1 cellular context compared by ENCODE assay signal in genomic region chr1:44297695-44298400, GRCh38.
TF ChIP-seq lines count a peak whose summit lies in the region.

No MANE protein-coding gene starts in this region.

TF ChIP-seq in HepG2, 621 proteins besides CTCF, POLR2A, EP300 and RAD21 (continued from another document and continues in another):
- TF ChIP-seq ZNF563 (CRISPR knock-in tag; IDR thresholded peaks at IDR 0.05): no peak
- peak; percentile 36; the same call in 1 of the 2 replicates for TF ChIP-seq JUN (CRISPR knock-in tag; IDR thresholded peaks at IDR 0.05)
- peak; percentile 69 for TF ChIP-seq PHF21A (CRISPR knock-in tag; IDR thresholded peaks at IDR 0.05)
- TF ChIP-seq FOXP1 (IDR thresholded peaks at IDR 0.05): peak; percentile 81; the same call in 1 of the 2 replicates
- TF ChIP-seq FOXP1 (CRISPR knock-in tag; IDR thresholded peaks at IDR 0.05): peak; percentile 95
- TF ChIP-seq HMGXB3 (CRISPR knock-in tag; IDR thresholded peaks at IDR 0.05; ENCODE audit: borderline replicate concordance): no peak
- no peak for TF ChIP-seq MBNL3 (CRISPR knock-in tag; conservative IDR thresholded peaks at IDR 0.05)
- TF ChIP-seq ZNF704 (CRISPR knock-in tag; IDR thresholded peaks at IDR 0.05; ENCODE audit: borderline replicate concordance): no peak
- TF ChIP-seq ZNF709 (CRISPR knock-in tag; IDR thresholded peaks at IDR 0.05): no peak
- TF ChIP-seq AHR (CRISPR knock-in tag; IDR thresholded peaks at IDR 0.05): no peak
- TF ChIP-seq HDAC1 (CRISPR knock-in tag; IDR thresholded peaks at IDR 0.05): peak; percentile 77
- TF ChIP-seq ZNF451 (CRISPR knock-in tag; IDR thresholded peaks at IDR 0.05): no peak
- no peak for TF ChIP-seq ZNF354B (CRISPR knock-in tag; IDR thresholded peaks at IDR 0.05)
- TF ChIP-seq KIAA2018 (CRISPR knock-in tag; IDR thresholded peaks at IDR 0.05; ENCODE audit: borderline replicate concordance): no peak
- TF ChIP-seq ARNTL (CRISPR knock-in tag; IDR thresholded peaks at IDR 0.05): no peak
- TF ChIP-seq, protein P1, sequence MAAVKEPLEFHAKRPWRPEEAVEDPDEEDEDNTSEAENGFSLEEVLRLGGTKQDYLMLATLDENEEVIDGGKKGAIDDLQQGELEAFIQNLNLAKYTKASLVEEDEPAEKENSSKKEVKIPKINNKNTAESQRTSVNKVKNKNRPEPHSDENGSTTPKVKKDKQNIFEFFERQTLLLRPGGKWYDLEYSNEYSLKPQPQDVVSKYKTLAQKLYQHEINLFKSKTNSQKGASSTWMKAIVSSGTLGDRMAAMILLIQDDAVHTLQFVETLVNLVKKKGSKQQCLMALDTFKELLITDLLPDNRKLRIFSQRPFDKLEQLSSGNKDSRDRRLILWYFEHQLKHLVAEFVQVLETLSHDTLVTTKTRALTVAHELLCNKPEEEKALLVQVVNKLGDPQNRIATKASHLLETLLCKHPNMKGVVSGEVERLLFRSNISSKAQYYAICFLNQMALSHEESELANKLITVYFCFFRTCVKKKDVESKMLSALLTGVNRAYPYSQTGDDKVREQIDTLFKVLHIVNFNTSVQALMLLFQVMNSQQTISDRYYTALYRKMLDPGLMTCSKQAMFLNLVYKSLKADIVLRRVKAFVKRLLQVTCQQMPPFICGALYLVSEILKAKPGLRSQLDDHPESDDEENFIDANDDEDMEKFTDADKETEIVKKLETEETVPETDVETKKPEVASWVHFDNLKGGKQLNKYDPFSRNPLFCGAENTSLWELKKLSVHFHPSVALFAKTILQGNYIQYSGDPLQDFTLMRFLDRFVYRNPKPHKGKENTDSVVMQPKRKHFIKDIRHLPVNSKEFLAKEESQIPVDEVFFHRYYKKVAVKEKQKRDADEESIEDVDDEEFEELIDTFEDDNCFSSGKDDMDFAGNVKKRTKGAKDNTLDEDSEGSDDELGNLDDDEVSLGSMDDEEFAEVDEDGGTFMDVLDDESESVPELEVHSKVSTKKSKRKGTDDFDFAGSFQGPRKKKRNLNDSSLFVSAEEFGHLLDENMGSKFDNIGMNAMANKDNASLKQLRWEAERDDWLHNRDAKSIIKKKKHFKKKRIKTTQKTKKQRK (IDR thresholded peaks at IDR 0.05; ENCODE audit: low read length): no peak
- no peak for TF ChIP-seq ZNF678 (CRISPR knock-in tag; IDR thresholded peaks at IDR 0.05)
- TF ChIP-seq ZNF282 (IDR thresholded peaks at IDR 0.05; ENCODE audit: partially characterized antibody): no peak
- TF ChIP-seq ZNF629 (CRISPR knock-in tag; conservative IDR thresholded peaks at IDR 0.05): no peak
- TF ChIP-seq FOXA3 (CRISPR knock-in tag; IDR thresholded peaks at IDR 0.05): peak; percentile 84
- TF ChIP-seq SPEN (CRISPR knock-in tag; IDR thresholded peaks at IDR 0.05; ENCODE audit: low read depth): no peak
- TF ChIP-seq SMARCC2 (IDR thresholded peaks at IDR 0.05): 0 out of 2 replicates have a peak, but pooled peaks have one; percentile 52
- no peak for TF ChIP-seq SRSF4 (IDR thresholded peaks at IDR 0.05; ENCODE audit: low read depth, low read length, poor library complexity, severe bottlenecking)
- TF ChIP-seq KAT8 (CRISPR knock-in tag; IDR thresholded peaks at IDR 0.05): peak; percentile 32; the same call in 1 of the 2 replicates
- peak; percentile 66 for TF ChIP-seq TEAD3 (CRISPR knock-in tag; optimal IDR thresholded peaks at IDR 0.05; ENCODE audit: borderline replicate concordance)
- TF ChIP-seq KAT7 (CRISPR knock-in tag; IDR thresholded peaks at IDR 0.05; ENCODE audit: borderline replicate concordance): no peak
- TF ChIP-seq MLXIP (CRISPR knock-in tag; IDR thresholded peaks at IDR 0.05; ENCODE audit: borderline replicate concordance): no peak
- TF ChIP-seq E2F2 (CRISPR knock-in tag; IDR thresholded peaks at IDR 0.05; ENCODE audit: borderline replicate concordance): no peak
- no peak for TF ChIP-seq TAF1 (CRISPR knock-in tag; IDR thresholded peaks at IDR 0.05)
- no peak for TF ChIP-seq ZNF530 (CRISPR knock-in tag; IDR thresholded peaks at IDR 0.05; ENCODE audit: low read depth)
- TF ChIP-seq, protein P2, sequence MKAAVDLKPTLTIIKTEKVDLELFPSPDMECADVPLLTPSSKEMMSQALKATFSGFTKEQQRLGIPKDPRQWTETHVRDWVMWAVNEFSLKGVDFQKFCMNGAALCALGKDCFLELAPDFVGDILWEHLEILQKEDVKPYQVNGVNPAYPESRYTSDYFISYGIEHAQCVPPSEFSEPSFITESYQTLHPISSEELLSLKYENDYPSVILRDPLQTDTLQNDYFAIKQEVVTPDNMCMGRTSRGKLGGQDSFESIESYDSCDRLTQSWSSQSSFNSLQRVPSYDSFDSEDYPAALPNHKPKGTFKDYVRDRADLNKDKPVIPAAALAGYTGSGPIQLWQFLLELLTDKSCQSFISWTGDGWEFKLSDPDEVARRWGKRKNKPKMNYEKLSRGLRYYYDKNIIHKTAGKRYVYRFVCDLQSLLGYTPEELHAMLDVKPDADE (CRISPR knock-in tag; IDR thresholded peaks at IDR 0.05): no peak
- TF ChIP-seq ETV6 (CRISPR knock-in tag; conservative IDR thresholded peaks at IDR 0.05): no peak
- TF ChIP-seq ZNF572 (CRISPR knock-in tag; IDR thresholded peaks at IDR 0.05): no peak
- TF ChIP-seq ZNF225 (CRISPR knock-in tag; IDR thresholded peaks at IDR 0.05): no peak
- no peak for TF ChIP-seq ZNF513 (CRISPR knock-in tag; conservative IDR thresholded peaks at IDR 0.05)
- no peak for TF ChIP-seq DMAP1 (CRISPR knock-in tag; IDR thresholded peaks at IDR 0.05)
